In the genomic region with DNA sequence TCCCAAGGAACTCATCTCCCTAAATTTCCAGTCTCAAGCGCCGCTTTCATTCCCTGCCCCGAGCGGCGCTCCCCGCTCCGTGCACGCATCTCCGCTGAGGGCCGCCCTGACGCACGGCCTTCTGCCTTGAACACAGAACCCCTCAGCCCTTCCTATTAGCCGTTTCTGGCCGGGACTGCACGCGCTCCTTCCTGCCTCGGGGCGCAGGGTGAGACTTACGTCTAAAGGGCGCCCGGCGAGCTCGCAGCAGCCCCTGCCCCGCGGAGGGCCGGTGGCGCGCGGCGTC, we compare ENCODE assay signal across 1 cellular context.
TF ChIP-seq lines count a peak whose summit lies in the region.

No MANE protein-coding gene starts in this region.

TF ChIP-seq in SK-N-SH, 30 proteins besides CTCF, POLR2A, EP300 and RAD21 (continued from another document):
- TF ChIP-seq SMC3 (IDR thresholded peaks at IDR 0.05; ENCODE audit: low read depth, low read length) (no peak), MEF2A (IDR thresholded peaks at IDR 0.05; ENCODE audit: borderline replicate concordance, low read depth) (no peak), TEAD4 (IDR thresholded peaks at IDR 0.05; ENCODE audit: borderline replicate concordance, insufficient read depth) (no peak), RXRA (IDR thresholded peaks at IDR 0.05; ENCODE audit: borderline replicate concordance, low read depth) (no peak), NFIC (IDR thresholded peaks at IDR 0.05; ENCODE audit: borderline replicate concordance) (no peak)
- TF ChIP-seq, protein P1, sequence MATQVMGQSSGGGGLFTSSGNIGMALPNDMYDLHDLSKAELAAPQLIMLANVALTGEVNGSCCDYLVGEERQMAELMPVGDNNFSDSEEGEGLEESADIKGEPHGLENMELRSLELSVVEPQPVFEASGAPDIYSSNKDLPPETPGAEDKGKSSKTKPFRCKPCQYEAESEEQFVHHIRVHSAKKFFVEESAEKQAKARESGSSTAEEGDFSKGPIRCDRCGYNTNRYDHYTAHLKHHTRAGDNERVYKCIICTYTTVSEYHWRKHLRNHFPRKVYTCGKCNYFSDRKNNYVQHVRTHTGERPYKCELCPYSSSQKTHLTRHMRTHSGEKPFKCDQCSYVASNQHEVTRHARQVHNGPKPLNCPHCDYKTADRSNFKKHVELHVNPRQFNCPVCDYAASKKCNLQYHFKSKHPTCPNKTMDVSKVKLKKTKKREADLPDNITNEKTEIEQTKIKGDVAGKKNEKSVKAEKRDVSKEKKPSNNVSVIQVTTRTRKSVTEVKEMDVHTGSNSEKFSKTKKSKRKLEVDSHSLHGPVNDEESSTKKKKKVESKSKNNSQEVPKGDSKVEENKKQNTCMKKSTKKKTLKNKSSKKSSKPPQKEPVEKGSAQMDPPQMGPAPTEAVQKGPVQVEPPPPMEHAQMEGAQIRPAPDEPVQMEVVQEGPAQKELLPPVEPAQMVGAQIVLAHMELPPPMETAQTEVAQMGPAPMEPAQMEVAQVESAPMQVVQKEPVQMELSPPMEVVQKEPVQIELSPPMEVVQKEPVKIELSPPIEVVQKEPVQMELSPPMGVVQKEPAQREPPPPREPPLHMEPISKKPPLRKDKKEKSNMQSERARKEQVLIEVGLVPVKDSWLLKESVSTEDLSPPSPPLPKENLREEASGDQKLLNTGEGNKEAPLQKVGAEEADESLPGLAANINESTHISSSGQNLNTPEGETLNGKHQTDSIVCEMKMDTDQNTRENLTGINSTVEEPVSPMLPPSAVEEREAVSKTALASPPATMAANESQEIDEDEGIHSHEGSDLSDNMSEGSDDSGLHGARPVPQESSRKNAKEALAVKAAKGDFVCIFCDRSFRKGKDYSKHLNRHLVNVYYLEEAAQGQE (IDR thresholded peaks at IDR 0.05; ENCODE audit: low read depth, low read length) = no peak
